In genomic region chr5:124741711-124742496, GRCh38 we compare ENCODE assay signal across 8 cellular contexts. TPM values are rescaled to one million over a fixed set of nuclear protein-coding genes. Genes with fewer than 3 reads are reported as not detected.
DNase-seq lines count a peak whose midpoint lies in the region; ATAC-seq and TF ChIP-seq lines count a peak whose summit lies in the region.

No MANE protein-coding gene starts in this region.

- intact Hi-C loops in mucosa of descending colon (cut with DNase I, micrococcal nuclease): loop anchor here (5.0 to 10.0 kb wide), 4 partner anchors 40 to 283 kb away; no protein-coding TSS in a partner anchor

- DNase-seq in DMS 273 (lab: John Stamatoyannopoulos, UW; ENCODE audit: unreplicated experiment): peak; percentile 84
- DNase-seq in NCI-H2196 (lab: John Stamatoyannopoulos, UW; ENCODE audit: unreplicated experiment): peak; percentile 78
- no peak for DNase-seq in coronary artery (ENCODE audit: low spot score)
- DNase-seq in mucosa of descending colon: peak in 1 of 3 donors; percentile 70
- no peak for DNase-seq in activated CD8-positive, alpha-beta memory T cell treated with anti-CD3 and anti-CD28 coated beads, Interleukin-2, amount 50 U/mL, for 4 hours
- DNase-seq in activated CD4-positive, alpha-beta T cell treated with anti-CD3 and anti-CD28 coated beads, Interleukin-2, amount 50 U/mL, for 1 hour: no peak

- H3K27ac ChIP-seq in coronary artery: peak overlapping the region in 1 of 2 donors; percentile 28

- H3K4me3 ChIP-seq in coronary artery: peak overlapping the region; percentile 86
- no peak overlapping the region for H3K4me3 ChIP-seq in mucosa of descending colon

- ATAC-seq in mucosa of descending colon: peak; percentile 72
- ATAC-seq in GM19324 (IDR thresholded peaks at IDR 0.05; ENCODE audit: low FRiP score, unreplicated experiment): no peak
- no peak for ATAC-seq in HG03039 (IDR thresholded peaks at IDR 0.05; ENCODE audit: unreplicated experiment)

- no peak for TF ChIP-seq CTCF in coronary artery (IDR thresholded peaks at IDR 0.05)
- TF ChIP-seq CTCF in mucosa of descending colon (IDR thresholded peaks at IDR 0.05): no peak

- H3K4me1 ChIP-seq in mucosa of descending colon (ENCODE audit: low read depth): peaks cover 47% of the 10 kb centered on the region

- H3K36me3 ChIP-seq in mucosa of descending colon (ENCODE audit: low read depth): no peaks in the 10 kb centered on the region

- H3K9me3 ChIP-seq in mucosa of descending colon: no peaks in the 10 kb centered on the region

RNA-seq across cellular contexts. Expression of gene ZNF608, which starts 4.5 kb away (rescaled TPM):
- 10 to 100 TPM; 19.7 to 32.3 (median 27.2) TPM for total RNA-seq in mucosa of descending colon

Comparison
In these comparisons a context has a peak if more than half of its experiments do, and no peak if none do; other contexts are left out.
1. DNase-seq: peak in DMS 273 (single experiment) and NCI-H2196 (single experiment); none in coronary artery (single experiment), activated CD8-positive, alpha-beta memory T cell treated with anti-CD3 and anti-CD28 coated beads, Interleukin-2, amount 50 U/mL, for 4 hours (single experiment) and activated CD4-positive, alpha-beta T cell treated with anti-CD3 and anti-CD28 coated beads, Interleukin-2, amount 50 U/mL, for 1 hour (single experiment).